ENCODE assay signal across 8 cellular contexts in genomic region chr17:45852535-45853297, GRCh38. TPM values are rescaled to one million over a fixed set of nuclear protein-coding genes. Genes with fewer than 3 reads are reported as not detected.
DNase-seq lines count a peak whose midpoint lies in the region; ATAC-seq, FAIRE-seq and TF ChIP-seq lines count a peak whose summit lies in the region.

No MANE protein-coding gene starts in this region.

- no peak overlapping the region for H3K4me3 ChIP-seq in astrocyte of the spinal cord (ENCODE audit: low read depth, low read length)

- no peaks in the 10 kb centered on the region for H3K9me3 Mint-ChIP-seq in T-helper 2 cell treated with Interferon-gamma antibody and Interleukin-4, amounts not matched to agents 5 μg/mL and 100 μg/mL, for 36 hours
- H3K9me3 Mint-ChIP-seq in immature natural killer cell, result peaks cover 0 to 2% (median 0%) of the 10 kb centered on the region in 6 donors

- DNase-seq in NCI-H1105 treated with DMSO at 0.1 percent for 48 hours (lab: John Stamatoyannopoulos, UW) (peak; percentile 51), astrocyte of the spinal cord (ENCODE audit: low read depth, low spot score) (peak; percentile 35), immature natural killer cell (peak; percentile 30 to 46 (median 41))
- DNase-seq in T-helper 2 cell treated with Interferon-gamma antibody and Interleukin-4, amounts not matched to agents 5 μg/mL and 100 μg/mL, for 36 hours (ENCODE audit: low spot score), result peak; percentile 29
- DNase-seq in stimulated activated CD4-positive, alpha-beta T cell treated with anti-CD3 and anti-CD28 coated beads, Interleukin-1b, Interleukin-23, amount 100 ng/mL, for 4 hours (ENCODE audit: low read depth in 2 of 2), result peak; percentile 49 to 55

- no peaks in the 10 kb centered on the region for H3K36me3 Mint-ChIP-seq in T-helper 2 cell treated with Interferon-gamma antibody and Interleukin-4, amounts not matched to agents 5 μg/mL and 100 μg/mL, for 36 hours (ENCODE audit: low read depth)
- H3K36me3 Mint-ChIP-seq in immature natural killer cell, result no peaks in the 10 kb centered on the region

- TF ChIP-seq CTCF in astrocyte of the spinal cord (IDR thresholded peaks at IDR 0.05; ENCODE audit: low read depth, low read length), result peak; percentile 94

- H3K4me1 Mint-ChIP-seq in T-helper 2 cell treated with Interferon-gamma antibody and Interleukin-4, amounts not matched to agents 5 μg/mL and 100 μg/mL, for 36 hours (ENCODE audit: low read depth), result peaks cover 2% of the 10 kb centered on the region
- peaks cover 4 to 7% of the 10 kb centered on the region in 2 donors for H3K4me1 Mint-ChIP-seq in immature natural killer cell

- peaks cover 17% of the 10 kb centered on the region for H3K27me3 Mint-ChIP-seq in T-helper 2 cell treated with Interferon-gamma antibody and Interleukin-4, amounts not matched to agents 5 μg/mL and 100 μg/mL, for 36 hours (ENCODE audit: low read depth)
- peaks cover 6 to 21% (median 14%) of the 10 kb centered on the region in 3 donors for H3K27me3 Mint-ChIP-seq in immature natural killer cell (ENCODE audit: low read depth in 3 of 3)

- ATAC-seq in HG03432 (IDR thresholded peaks at IDR 0.05; ENCODE audit: unreplicated experiment) (no peak), HG02981 (IDR thresholded peaks at IDR 0.05; ENCODE audit: unreplicated experiment) (no peak)

- FAIRE-seq in G401.6 (lab: Jason Lieb, UNC), result peak; percentile 66

- no peak overlapping the region for H3K4me3 Mint-ChIP-seq in T-helper 2 cell treated with Interferon-gamma antibody and Interleukin-4, amounts not matched to agents 5 μg/mL and 100 μg/mL, for 36 hours
- no peak overlapping the region for H3K4me3 Mint-ChIP-seq in immature natural killer cell

- in situ Hi-C loops in astrocyte of the spinal cord (cut with HindIII; ENCODE audit: low sequenced_read_pairs), result no loop called here

- H3K27ac Mint-ChIP-seq in T-helper 2 cell treated with Interferon-gamma antibody and Interleukin-4, amounts not matched to agents 5 μg/mL and 100 μg/mL, for 36 hours, result no peak overlapping the region
- H3K27ac Mint-ChIP-seq in immature natural killer cell, result no peak overlapping the region

RNA-seq across cellular contexts. Expression of gene SPPL2C, which starts 8.0 kb away (rescaled TPM):
- polyA plus RNA-seq in immature natural killer cell, result not detected

RNA-seq across cellular contexts. Expression of gene MAPT, which starts 41.6 kb away (rescaled TPM):
- under 1 TPM in 1 of 3 donors, not detected in 2; 0.40 TPM for polyA plus RNA-seq in immature natural killer cell
